Comparison of ENCODE assay signal across 9 cellular contexts in the genomic region with DNA sequence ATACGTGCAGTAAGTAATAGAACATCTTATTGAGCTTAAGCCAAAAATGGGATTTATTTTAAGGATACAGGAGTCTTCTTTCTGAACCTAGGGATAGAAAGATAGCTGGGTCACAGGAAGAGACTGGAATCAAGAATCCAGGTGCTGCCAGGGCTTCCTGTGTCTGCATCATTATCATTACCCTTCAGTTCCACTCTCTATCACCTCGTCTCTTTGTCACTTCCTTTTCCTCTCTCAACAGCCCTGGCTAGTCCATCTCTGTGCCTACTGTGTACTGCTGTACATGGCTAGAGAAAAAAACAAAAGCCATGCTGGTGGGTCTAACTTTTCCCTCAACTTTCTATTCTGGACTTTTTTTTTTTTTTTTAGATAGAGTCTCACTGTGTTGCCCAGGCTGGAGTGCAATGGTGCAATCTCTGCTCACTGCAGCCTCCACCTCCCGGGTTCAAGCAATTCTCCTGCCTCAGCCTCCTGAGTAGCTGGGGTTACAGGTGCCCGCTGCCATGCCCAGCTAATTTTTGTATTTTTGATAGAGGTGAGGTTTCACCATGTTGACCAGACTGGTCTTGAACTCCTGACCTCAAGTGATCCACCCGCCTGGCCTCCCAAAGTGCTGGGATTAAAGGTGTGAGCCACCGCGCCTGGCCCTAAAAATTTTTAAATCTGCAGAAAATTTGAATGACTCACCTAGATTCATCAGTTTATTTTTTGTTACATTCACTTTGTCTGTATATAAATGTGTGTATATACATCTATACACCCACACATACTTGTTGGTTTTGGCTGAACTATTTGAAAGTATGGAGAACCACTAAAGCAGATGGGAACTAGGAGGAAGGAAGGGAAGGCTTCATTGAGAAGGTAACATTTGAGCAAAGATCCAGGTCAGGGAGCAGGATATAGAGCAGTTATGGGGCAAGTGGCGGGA. TPM values are rescaled to one million over a fixed set of nuclear protein-coding genes. Genes with fewer than 3 reads are reported as not detected.
DNase-seq lines count a peak whose midpoint lies in the region; ATAC-seq, FAIRE-seq and TF ChIP-seq lines count a peak whose summit lies in the region.
"Had no signal": no experiment of that assay in that cellular context is flagged by ENCODE, and none has a peak within 500 bp of the region (broad histone marks: within the 10 kb centered on the region; RNA-seq: fewer than 3 reads in every experiment).

No MANE protein-coding gene starts in this region.

- H3K36me3 ChIP-seq in heart left ventricle (no peaks in the 10 kb centered on the region), bronchial epithelial cell (ENCODE audit: control insufficient read depth, insufficient read depth, low read length) (no peaks in the 10 kb centered on the region), liver (ENCODE audit: control insufficient read depth in 4 of 4, insufficient read depth in 3 of 4, low read depth in 1 of 4, low read length in 3 of 4) (no peaks in the 10 kb centered on the region), uterus (no peaks in the 10 kb centered on the region)

- FAIRE-seq in bronchial epithelial cell (lab: Jason Lieb, UNC): no peak

- WGBS in heart left ventricle, 4 donors: 77 to 79% (median 79%) methylated on average over 8 of the region's 8 CpGs
- 86% methylated on average over 8 of the region's 8 CpGs for WGBS in liver

- no peak for DNase-seq in heart left ventricle
- DNase-seq in Right ventricle myocardium inferior (ENCODE audit: missing footprints): no peak
- peak; percentile 57 for DNase-seq in bronchial epithelial cell (ENCODE audit: low read depth)
- no peak for DNase-seq in uterus
- DNase-seq in kidney glomerular epithelial cell (lab: John Stamatoyannopoulos, UW): no peak
- DNase-seq in erythroblast (lab: John Stamatoyannopoulos, UW): no peak
- DNase-seq: activated CD4-positive, alpha-beta T cell treated with anti-CD3 and anti-CD28 coated beads for 48 hours had no signal

- no peak for TF ChIP-seq RAD21 in liver (IDR thresholded peaks at IDR 0.05)

- H3K9ac ChIP-seq in liver (ENCODE audit: low read depth in 1 of 2, low read length in 2 of 2): no peak overlapping the region

- H3K4me3 ChIP-seq in heart left ventricle: no peak overlapping the region
- no peak overlapping the region for H3K4me3 ChIP-seq in bronchial epithelial cell (ENCODE audit: low read depth, low read length)
- H3K4me3 ChIP-seq in liver (ENCODE audit: low read depth in 1 of 3, low read length in 3 of 3): no peak overlapping the region
- no peak overlapping the region for H3K4me3 ChIP-seq in uterus

- H3K27me3 ChIP-seq in heart left ventricle: no peaks in the 10 kb centered on the region
- H3K27me3 ChIP-seq in bronchial epithelial cell (ENCODE audit: control insufficient read depth, insufficient read depth, low read length): no peaks in the 10 kb centered on the region
- H3K27me3 ChIP-seq in liver (ENCODE audit: control insufficient read depth in 4 of 4, insufficient read depth in 4 of 4, low read length in 3 of 4): no peaks in the 10 kb centered on the region
- no peaks in the 10 kb centered on the region for H3K27me3 ChIP-seq in uterus

- intact Hi-C loops in heart left ventricle (cut with DNase I): loop anchor here in 1 of 10 donors (5.0 kb wide), 1 partner anchor 43 kb away; no protein-coding TSS in a partner anchor
- intact Hi-C loops in Right ventricle myocardium inferior (cut with DNase I): loop anchor here (2.0 to 5.0 kb wide), 2 partner anchors 32 to 43 kb away; a partner anchor contains a TSS
- intact Hi-C loops in uterus (cut with DNase I; ENCODE audit: low total_unique reads): no loop called here

- peak in 1 of 4 donors; percentile 22 for ATAC-seq in heart left ventricle
- no peak for ATAC-seq in Right ventricle myocardium inferior
- no peak for ATAC-seq in HG02840 (IDR thresholded peaks at IDR 0.05; ENCODE audit: low FRiP score, unreplicated experiment)

- H3K9me3 ChIP-seq in heart left ventricle: no peaks in the 10 kb centered on the region
- H3K9me3 ChIP-seq in liver (ENCODE audit: control insufficient read depth in 4 of 4, low read length in 3 of 4): no peaks in the 10 kb centered on the region
- H3K9me3 ChIP-seq in uterus: no peaks in the 10 kb centered on the region

- H3K27ac ChIP-seq in heart left ventricle (peak overlapping the region in 10 of 12 donors; percentile 0 to 93 (median 56)), liver (ENCODE audit: low read depth in 1 of 2, low read length in 2 of 2) (peak overlapping the region; percentile 85 to 87), uterus (peak overlapping the region; percentile 83 to 91)

- TF ChIP-seq POLR2A in heart left ventricle (IDR thresholded peaks at IDR 0.05): no peak
- TF ChIP-seq POLR2A in uterus (IDR thresholded peaks at IDR 0.05): no peak
- no peak for TF ChIP-seq POLR2A in erythroblast (IDR thresholded peaks at IDR 0.05; ENCODE audit: low read length)

- H3K4me1 ChIP-seq in heart left ventricle: peaks cover 6 to 65% (median 41%) of the 10 kb centered on the region in 12 donors
- H3K4me1 ChIP-seq in liver (ENCODE audit: control insufficient read depth in 4 of 4, insufficient read depth in 4 of 4, low read length in 3 of 4): peaks cover 2 to 14% (median 8%) of the 10 kb centered on the region in 4 donors
- peaks cover 4 to 7% of the 10 kb centered on the region in 2 donors for H3K4me1 ChIP-seq in uterus

- no peak for TF ChIP-seq CTCF in heart left ventricle (IDR thresholded peaks at IDR 0.05)
- TF ChIP-seq CTCF in bronchial epithelial cell (IDR thresholded peaks at IDR 0.05; ENCODE audit: insufficient read depth, low read length, severe bottlenecking): no peak
- no peak for TF ChIP-seq CTCF in liver (IDR thresholded peaks at IDR 0.05; ENCODE audit: low read depth, low read length, missing input control)
- TF ChIP-seq CTCF in uterus (IDR thresholded peaks at IDR 0.05): no peak

TF ChIP-seq in liver, 16 proteins besides CTCF, POLR2A, EP300 and RAD21:
- no peak for TF ChIP-seq EGR1 (IDR thresholded peaks at IDR 0.05; ENCODE audit: low read depth in 2 of 2)
- TF ChIP-seq, protein P1, sequence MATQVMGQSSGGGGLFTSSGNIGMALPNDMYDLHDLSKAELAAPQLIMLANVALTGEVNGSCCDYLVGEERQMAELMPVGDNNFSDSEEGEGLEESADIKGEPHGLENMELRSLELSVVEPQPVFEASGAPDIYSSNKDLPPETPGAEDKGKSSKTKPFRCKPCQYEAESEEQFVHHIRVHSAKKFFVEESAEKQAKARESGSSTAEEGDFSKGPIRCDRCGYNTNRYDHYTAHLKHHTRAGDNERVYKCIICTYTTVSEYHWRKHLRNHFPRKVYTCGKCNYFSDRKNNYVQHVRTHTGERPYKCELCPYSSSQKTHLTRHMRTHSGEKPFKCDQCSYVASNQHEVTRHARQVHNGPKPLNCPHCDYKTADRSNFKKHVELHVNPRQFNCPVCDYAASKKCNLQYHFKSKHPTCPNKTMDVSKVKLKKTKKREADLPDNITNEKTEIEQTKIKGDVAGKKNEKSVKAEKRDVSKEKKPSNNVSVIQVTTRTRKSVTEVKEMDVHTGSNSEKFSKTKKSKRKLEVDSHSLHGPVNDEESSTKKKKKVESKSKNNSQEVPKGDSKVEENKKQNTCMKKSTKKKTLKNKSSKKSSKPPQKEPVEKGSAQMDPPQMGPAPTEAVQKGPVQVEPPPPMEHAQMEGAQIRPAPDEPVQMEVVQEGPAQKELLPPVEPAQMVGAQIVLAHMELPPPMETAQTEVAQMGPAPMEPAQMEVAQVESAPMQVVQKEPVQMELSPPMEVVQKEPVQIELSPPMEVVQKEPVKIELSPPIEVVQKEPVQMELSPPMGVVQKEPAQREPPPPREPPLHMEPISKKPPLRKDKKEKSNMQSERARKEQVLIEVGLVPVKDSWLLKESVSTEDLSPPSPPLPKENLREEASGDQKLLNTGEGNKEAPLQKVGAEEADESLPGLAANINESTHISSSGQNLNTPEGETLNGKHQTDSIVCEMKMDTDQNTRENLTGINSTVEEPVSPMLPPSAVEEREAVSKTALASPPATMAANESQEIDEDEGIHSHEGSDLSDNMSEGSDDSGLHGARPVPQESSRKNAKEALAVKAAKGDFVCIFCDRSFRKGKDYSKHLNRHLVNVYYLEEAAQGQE (IDR thresholded peaks at IDR 0.05): no peak
- no peak for TF ChIP-seq RXRA (IDR thresholded peaks at IDR 0.05)

RNA-seq across cellular contexts. Expression of a gene that starts 31.9 kb away (rescaled TPM):
- total RNA-seq in heart left ventricle (100 to 1,000 TPM in 1 of 9 donors, 10 to 100 TPM in 8; 50.4 to 132 (median 68.2) TPM), Right ventricle myocardium inferior (66.4 TPM), bronchial epithelial cell (14.7 and 17.5 TPM in 2 replicates), liver (10 to 100 TPM; 21.1 to 25.5 TPM), uterus (10 to 100 TPM; 15.4 to 54.2 (median 30.4) TPM)
- polyA plus RNA-seq in heart left ventricle (10 to 100 TPM; 18.5 to 32.3 TPM), liver (10 to 100 TPM in 1 of 2 donors, 1 to 10 TPM in 1; 7.5 to 12.0 TPM)
